8 cellular contexts compared by ENCODE assay signal in the genomic region with DNA sequence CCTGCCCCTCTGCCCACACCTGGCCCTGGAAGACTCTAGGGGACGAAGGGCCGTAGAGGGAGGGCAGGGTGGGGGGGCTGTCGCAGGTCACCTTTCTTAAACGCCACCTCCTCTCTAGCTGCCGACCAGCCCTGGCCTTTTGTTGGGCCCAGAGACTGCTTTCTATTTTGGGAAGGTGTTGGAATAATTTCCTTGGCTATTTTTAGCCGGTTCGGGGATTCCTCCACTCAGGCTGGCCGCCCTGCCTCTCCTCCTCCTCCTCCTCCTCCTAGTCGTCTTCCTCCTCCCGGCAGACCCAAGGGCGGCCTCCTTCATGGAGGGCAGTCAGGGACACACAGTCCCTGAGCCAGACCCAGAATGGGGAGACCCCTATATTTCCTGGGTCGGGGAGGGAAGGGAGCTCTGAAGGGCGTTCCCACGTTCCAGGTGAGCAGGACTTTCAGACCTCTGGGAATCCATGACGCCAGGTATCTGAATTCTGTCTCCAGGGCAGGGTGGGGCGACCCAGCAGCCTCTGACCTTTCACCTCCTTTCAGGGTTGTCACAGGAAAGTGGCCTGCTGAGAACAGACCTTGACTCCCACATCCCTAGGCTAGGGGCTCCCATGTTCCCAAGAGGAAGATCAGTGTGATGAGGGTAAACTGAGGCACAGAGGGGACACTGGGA. TPM values are rescaled to one million over a fixed set of nuclear protein-coding genes. Genes with fewer than 3 reads are reported as not detected.
DNase-seq lines count a peak whose midpoint lies in the region; ATAC-seq and TF ChIP-seq lines count a peak whose summit lies in the region.

No MANE protein-coding gene starts in this region.

- H3K79me1 ChIP-seq in IMR-90 (ENCODE audit: low read depth in 1 of 2, low read length in 2 of 2), result peaks cover 0 to 18% of the 10 kb centered on the region in 2 experiments; a peak in 2 of 4 replicates

- H2BK20ac ChIP-seq in IMR-90 (ENCODE audit: low read depth, low read length), result peak overlapping the region; percentile 88; the same call in 1 of the 2 replicates

- peak overlapping the region; percentile 86 for H2AK9ac ChIP-seq in IMR-90 (replicated peaks; ENCODE audit: low read depth, low read length, poor library complexity)

- peak overlapping the region; percentile 88 for H3K27ac ChIP-seq in 22Rv1
- no peak overlapping the region; the same call in 1 of the 2 replicates for H3K27ac ChIP-seq in IMR-90 (ENCODE audit: insufficient read depth, low read length)
- no peak overlapping the region for H3K27ac ChIP-seq in effector memory CD4-positive, alpha-beta T cell (ENCODE audit: insufficient read depth, low read length, poor library complexity, severe bottlenecking)
- H3K27ac ChIP-seq in mucosa of rectum (ENCODE audit: low read depth in 2 of 2, low read length in 2 of 2), result peak overlapping the region; percentile 91 to 92

- no CpG with 5 or more reads among the region's 16 CpGs for WGBS in IMR-90 (ENCODE audit: extremely low coverage in 2 of 2, insufficient read length in 1 of 2), 2 experiments

- no peak overlapping the region for H3K56ac ChIP-seq in IMR-90 (ENCODE audit: extremely low read depth, insufficient read depth, low read length)

- H3K23ac ChIP-seq in IMR-90 (ENCODE audit: low read depth, low read length), result peak overlapping the region; percentile 70; the same call in 1 of the 2 replicates

- ATAC-seq in IMR-90 (ENCODE audit: low read depth) (no peak), HG02981 (IDR thresholded peaks at IDR 0.05; ENCODE audit: unreplicated experiment) (no peak), GM21390 (IDR thresholded peaks at IDR 0.05; ENCODE audit: unreplicated experiment) (no peak)

- H3K14ac ChIP-seq in IMR-90 (replicated peaks; ENCODE audit: low read depth, low read length), result peak overlapping the region; percentile 79

- H2AK5ac ChIP-seq in IMR-90 (ENCODE audit: low read depth, low read length), result peak overlapping the region; percentile 91

- peak overlapping the region; percentile 21 for H2BK5ac ChIP-seq in IMR-90 (ENCODE audit: low read depth, low read length, poor library complexity, severe bottlenecking)

- H3K4me3 ChIP-seq in IMR-90 (ENCODE audit: insufficient read depth, low read depth, low read length) (no peak overlapping the region), mucosa of rectum (ENCODE audit: low read length in 2 of 2) (peak overlapping the region; percentile 18 to 52)
- H3K4me3 ChIP-seq in effector memory CD4-positive, alpha-beta T cell (ENCODE audit: insufficient read depth, low read depth, low read length, poor library complexity, severe bottlenecking), result peak overlapping the region; percentile 77

- H2AFZ ChIP-seq in IMR-90 (replicated peaks; ENCODE audit: low read length, poor library complexity), result peak overlapping the region; percentile 94

- no peaks in the 10 kb centered on the region for H3K9me3 ChIP-seq in IMR-90 (ENCODE audit: control insufficient read depth, insufficient read depth, low read length)
- no peaks in the 10 kb centered on the region for H3K9me3 ChIP-seq in effector memory CD4-positive, alpha-beta T cell (ENCODE audit: control insufficient read depth, low read length)
- H3K9me3 ChIP-seq in mucosa of rectum (ENCODE audit: control insufficient read depth in 2 of 2, low read length in 2 of 2), result no peaks in the 10 kb centered on the region

- intact Hi-C loops in IMR-90 (cut with micrococcal nuclease), result no loop called here

- CTCF ChIA-PET in IMR-90 (lab: Yijun Ruan, JAX), result interaction anchor here (1.2 kb wide), 1 partner anchor 83 kb away, joined by 3 read pairs; no protein-coding TSS in a partner anchor

- TF ChIP-seq POLR2A in IMR-90 (IDR thresholded peaks at IDR 0.05; ENCODE audit: low read depth, low read length) (no peak), erythroblast (IDR thresholded peaks at IDR 0.05; ENCODE audit: low read length) (no peak)

- H3K27me3 ChIP-seq in IMR-90 (ENCODE audit: control insufficient read depth, insufficient read depth, low read length), result no peaks in the 10 kb centered on the region
- no peaks in the 10 kb centered on the region for H3K27me3 ChIP-seq in effector memory CD4-positive, alpha-beta T cell (replicated peaks; ENCODE audit: control insufficient read depth, insufficient read depth, low read length, poor library complexity, severe bottlenecking)
- H3K27me3 ChIP-seq in mucosa of rectum (ENCODE audit: control insufficient read depth in 2 of 2, insufficient read depth in 2 of 2, low read length in 2 of 2), result peaks cover 0 to 5% of the 10 kb centered on the region in 2 donors

- no peak overlapping the region for H3K4me2 ChIP-seq in IMR-90 (ENCODE audit: low read depth, low read length)

- peak overlapping the region; percentile 42; the same call in 1 of the 3 replicates for H2BK15ac ChIP-seq in IMR-90 (ENCODE audit: low read depth, low read length)

- dilution Hi-C loops in IMR-90 (cut with HindIII; ENCODE audit: low sequenced_read_pairs, unreplicated experiment), result no loop called here

- no peak for TF ChIP-seq RAD21 in IMR-90 (IDR thresholded peaks at IDR 0.05; ENCODE audit: low read length)

- in situ Hi-C loops in IMR-90 (cut with MboI; ENCODE audit: low sequenced_read_pairs), result no loop called here

- H3K4ac ChIP-seq in IMR-90 (ENCODE audit: low read depth, low read length), result peak overlapping the region; percentile 96

- DNase-seq in IMR-90 (no peak), middle frontal gyrus (ENCODE audit: extremely low spot score, low spot score) (no peak), erythroblast (lab: John Stamatoyannopoulos, UW) (no peak)
- DNase-seq in effector memory CD4-positive, alpha-beta T cell, result no peak

- POLR2A ChIA-PET in IMR-90 (lab: Charles Lee; ENCODE audit: unreplicated experiment), result no interaction called here

- peaks cover 14% of the 10 kb centered on the region for H3K9me1 ChIP-seq in IMR-90 (ENCODE audit: insufficient read depth, low read length)

- TF ChIP-seq CTCF in 22Rv1 (IDR thresholded peaks at IDR 0.05), result no peak
- TF ChIP-seq CTCF in IMR-90 (conservative IDR thresholded peaks at IDR 0.05; ENCODE audit: low read depth, low read length), result no peak

- no peak overlapping the region; the same call in 1 of the 2 replicates for H4K5ac ChIP-seq in IMR-90 (ENCODE audit: low read depth, low read length)

- H3K9ac ChIP-seq in IMR-90 (ENCODE audit: low read depth, low read length) (no peak overlapping the region), mucosa of rectum (ENCODE audit: low read depth in 1 of 2, low read length in 2 of 2) (peak overlapping the region; percentile 45 to 70)

- peaks cover 3% of the 10 kb centered on the region; the same call in 1 of the 2 replicates for H4K20me1 ChIP-seq in IMR-90 (ENCODE audit: insufficient read depth, low read length)

- H3K36me3 ChIP-seq in IMR-90 (ENCODE audit: control insufficient read depth, insufficient read depth, low read length) (no peaks in the 10 kb centered on the region), mucosa of rectum (ENCODE audit: control insufficient read depth in 2 of 2, insufficient read depth in 2 of 2, low read length in 2 of 2) (no peaks in the 10 kb centered on the region)
- H3K36me3 ChIP-seq in effector memory CD4-positive, alpha-beta T cell (ENCODE audit: control insufficient read depth, insufficient read depth, low read length), result no peaks in the 10 kb centered on the region

- H4K91ac ChIP-seq in IMR-90 (ENCODE audit: insufficient read depth, low read depth, low read length), result peak overlapping the region; percentile 24; the same call in 1 of the 2 replicates

- H4K8ac ChIP-seq in IMR-90 (ENCODE audit: low read depth in 2 of 2, low read length in 2 of 2), result peak overlapping the region in 1 of 2 experiments; percentile 84; a peak in 2 of 4 replicates

- no TSS peak for BruUV-seq in IMR-90 (replicated peaks; lab: Mats Ljungman, UMichigan)

- H2BK120ac ChIP-seq in IMR-90 (ENCODE audit: low read depth, low read length), result peak overlapping the region; percentile 78

- peaks cover 20% of the 10 kb centered on the region for H3K4me1 ChIP-seq in IMR-90 (ENCODE audit: control insufficient read depth, insufficient read depth, low read length)
- peaks cover 13% of the 10 kb centered on the region for H3K4me1 ChIP-seq in effector memory CD4-positive, alpha-beta T cell (ENCODE audit: control insufficient read depth, insufficient read depth, low read length, poor library complexity, severe bottlenecking)
- peaks cover 32 to 34% of the 10 kb centered on the region in 2 donors for H3K4me1 ChIP-seq in mucosa of rectum (ENCODE audit: control insufficient read depth in 2 of 2, insufficient read depth in 2 of 2, low read length in 2 of 2)

- H3K18ac ChIP-seq in IMR-90 (ENCODE audit: low read depth, low read length), result 0 out of 2 replicates have a peak overlapping the region, but pooled peaks have one; percentile 30

TF ChIP-seq in IMR-90, 13 proteins besides CTCF, POLR2A, EP300 and RAD21 (continues in another document):
- TF ChIP-seq MAFK (IDR thresholded peaks at IDR 0.05; ENCODE audit: low read depth, low read length) (no peak), MXI1 (IDR thresholded peaks at IDR 0.05; ENCODE audit: borderline replicate concordance, low read depth, low read length) (no peak), MAZ (IDR thresholded peaks at IDR 0.05; ENCODE audit: borderline replicate concordance, low read depth, low read length) (no peak), RCOR1 (IDR thresholded peaks at IDR 0.05; ENCODE audit: insufficient replicate concordance, low read length) (no peak), FOS (IDR thresholded peaks at IDR 0.05; ENCODE audit: low read depth, low read length) (no peak), NFE2L2 (IDR thresholded peaks at IDR 0.05; ENCODE audit: low read depth, low read length) (no peak), CEBPB (IDR thresholded peaks at IDR 0.05; ENCODE audit: low read depth, low read length) (no peak), CHD1 (IDR thresholded peaks at IDR 0.05; ENCODE audit: low read depth, low read length) (no peak), ELK1 (IDR thresholded peaks at IDR 0.05; ENCODE audit: borderline replicate concordance, low read depth, low read length) (no peak)

RNA-seq across cellular contexts. Expression of gene GADD45B, which starts 19.9 kb away (rescaled TPM):
- total RNA-seq in IMR-90 (2012; rRNA removed), result 28.1 and 30.1 TPM in 2 replicates
- polyA plus RNA-seq in IMR-90 (2012; rRNA removed), result 84.0 and 106 TPM in 2 replicates
- 70.3 and 87.0 TPM in 2 replicates for polyA plus RNA-seq in IMR-90 (2012; cell fraction: cytosol; rRNA removed)
- 301 and 400 TPM in 2 replicates for polyA plus RNA-seq in IMR-90 (2012; cell fraction: nucleus; rRNA removed; ENCODE audit: low replicate concordance)

RNA-seq across cellular contexts. Expression of gene LMNB2, which starts 39.0 kb away (rescaled TPM):
- 104 and 108 TPM in 2 replicates for total RNA-seq in IMR-90 (2012; rRNA removed)
- 106 and 117 TPM in 2 replicates for polyA plus RNA-seq in IMR-90 (2012; rRNA removed)
- 57.0 and 66.3 TPM in 2 replicates for polyA plus RNA-seq in IMR-90 (2012; cell fraction: cytosol; rRNA removed)
- polyA plus RNA-seq in IMR-90 (2012; cell fraction: nucleus; rRNA removed; ENCODE audit: low replicate concordance), result 88.6 and 109 TPM in 2 replicates

Comparison
In these comparisons a context has a peak if more than half of its experiments do, and no peak if none do; other contexts are left out.
1. H3K27ac ChIP-seq: peak in 22Rv1 (single experiment) and mucosa of rectum (2 of 2); none in IMR-90 (single experiment) and effector memory CD4-positive, alpha-beta T cell (single experiment).